ENCODE assay signal across 8 cellular contexts in the genomic region with DNA sequence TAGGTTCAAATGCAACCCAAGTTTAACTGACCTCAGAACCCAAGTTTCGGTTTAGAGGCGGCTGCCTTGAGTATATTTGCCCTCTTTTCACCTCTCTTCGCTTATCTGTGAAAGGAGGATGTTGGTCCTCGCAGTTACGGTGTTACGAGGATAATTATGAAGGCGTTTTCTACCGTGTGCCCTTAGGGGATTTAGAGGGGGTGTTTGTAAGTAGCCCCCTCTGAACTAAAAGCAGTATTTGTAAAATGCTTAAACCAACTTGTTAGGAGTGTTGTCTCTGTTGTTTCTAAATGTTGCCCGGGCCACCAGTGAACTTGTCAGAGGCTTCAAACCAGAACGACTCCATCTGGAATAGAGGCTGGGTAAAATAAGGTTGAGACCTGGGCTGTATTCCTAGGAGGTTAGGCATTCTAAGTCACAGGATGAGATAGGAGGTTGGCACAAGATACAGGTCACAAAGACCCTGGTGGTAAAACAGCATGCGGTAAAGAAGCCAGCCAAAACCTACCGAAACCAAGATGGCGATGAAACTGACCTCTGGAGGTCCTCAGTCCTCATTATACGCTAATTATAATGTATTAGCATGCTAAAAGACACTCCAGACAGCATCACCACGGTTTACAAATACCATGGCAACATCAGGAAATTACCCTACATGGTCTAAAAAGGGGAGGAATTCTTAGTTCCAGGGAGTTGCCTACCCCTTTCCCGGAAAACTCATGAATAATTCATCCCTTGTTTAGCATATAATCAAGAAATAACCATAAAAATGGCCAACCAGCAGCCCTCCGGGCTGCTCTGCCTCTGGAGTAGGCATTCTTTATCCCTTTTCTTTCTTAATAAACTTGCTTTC. TPM values are rescaled to one million over a fixed set of nuclear protein-coding genes. Genes with fewer than 3 reads are reported as not detected.
A peak's percentile ranks its signal among the peaks of the same experiment; 100 is the strongest.
DNase-seq lines count a peak whose midpoint lies in the region; ATAC-seq, FAIRE-seq and TF ChIP-seq lines count a peak whose summit lies in the region.
"Had no signal": no experiment of that assay in that cellular context is flagged by ENCODE, and none has a peak within 500 bp of the region (broad histone marks: within the 10 kb centered on the region; RNA-seq: fewer than 3 reads in every experiment).

No MANE protein-coding gene starts in this region.

- no peak for TF ChIP-seq CTCF in Loucy (conservative IDR thresholded peaks at IDR 0.05; ENCODE audit: low read length)
- no peak for TF ChIP-seq CTCF in H1 (IDR thresholded peaks at IDR 0.05; ENCODE audit: control extremely low read depth in 1 of 3, insufficient read depth in 1 of 3, low read depth in 1 of 3, low read length in 3 of 3)
- no peak for TF ChIP-seq CTCF in neural cell (IDR thresholded peaks at IDR 0.05; ENCODE audit: poor library complexity, severe bottlenecking)

- peak overlapping the region; percentile 52 for H4K5ac ChIP-seq in H1 (ENCODE audit: insufficient read length, low read depth, low read length)

- peaks cover 12% of the 10 kb centered on the region for H3K23me2 ChIP-seq in H1 (ENCODE audit: low read depth, low read length)

- peaks cover 38% of the 10 kb centered on the region for H3K4me1 ChIP-seq in Loucy (ENCODE audit: insufficient read depth, low read length, poor library complexity, severe bottlenecking)
- peaks cover 8 to 11% (median 10%) of the 10 kb centered on the region in 4 experiments for H3K4me1 ChIP-seq in H1 (replicated peaks in 1 of 4; ENCODE audit: control insufficient read depth in 3 of 4, insufficient read depth in 4 of 4, low read length in 3 of 4)

- H4K91ac ChIP-seq in H1 (replicated peaks; ENCODE audit: insufficient read length, low read length), result peak overlapping the region; percentile 78

- H3K56ac ChIP-seq in H1 (replicated peaks; ENCODE audit: insufficient read length, low read depth, low read length), result no peak overlapping the region

- H3K27me3 ChIP-seq in Loucy (ENCODE audit: insufficient read depth, low read length, poor library complexity, severe bottlenecking), result no peaks in the 10 kb centered on the region
- no peaks in the 10 kb centered on the region for H3K27me3 ChIP-seq in H1 (replicated peaks in 1 of 4; ENCODE audit: control insufficient read depth in 3 of 4, extremely low read depth in 1 of 4, insufficient read depth in 3 of 4, low read length in 3 of 4)
- H3K27me3 ChIP-seq in neural cell (ENCODE audit: insufficient read depth, low read depth, low read length), result no peaks in the 10 kb centered on the region

- DNase-seq in H1 (ENCODE audit: low read depth in 1 of 2, low spot score in 2 of 2), result no peak
- no peak for DNase-seq in stimulated activated naive CD4-positive, alpha-beta T cell treated with Interleukin-2 at 50 U/mL for 16 hours (lab: John Stamatoyannopoulos, UW)

- POLR2A ChIA-PET in H1 (lab: Charles Lee; ENCODE audit: partially characterized antibody), result interaction anchor here (1.3 to 1.6 kb wide), 4 partner anchors 12 to 44 kb away, joined by 3 to 11 read pairs (median 4); no protein-coding TSS in a partner anchor

- FAIRE-seq in H1 (lab: Jason Lieb, UNC), result no peak

- peak overlapping the region; percentile 60; the same call in 1 of the 2 replicates for H2BK12ac ChIP-seq in H1 (ENCODE audit: low read depth, low read length)

- peaks cover 7% of the 10 kb centered on the region for H3K79me1 ChIP-seq in H1 (ENCODE audit: low read depth, low read length)

- H3F3A ChIP-seq in Loucy (ENCODE audit: low read depth) (no peaks in the 10 kb centered on the region), neural cell (ENCODE audit: insufficient read depth, low read length, poor library complexity, severe bottlenecking) (no peaks in the 10 kb centered on the region)

- H3K23ac ChIP-seq in H1 (ENCODE audit: insufficient read length), result no peak overlapping the region

- H3K4me3 ChIP-seq in Loucy (ENCODE audit: low read length, poor library complexity, severe bottlenecking) (peak overlapping the region; percentile 86), H1 (ENCODE audit: extremely low read depth in 1 of 4, insufficient read depth in 2 of 4, low read depth in 3 of 4, low read length in 4 of 4) (peak overlapping the region; percentile 54 to 95 (median 86)), neural cell (ENCODE audit: low read length) (peak overlapping the region; percentile 74)

- ATAC-seq in GM19395 (IDR thresholded peaks at IDR 0.05; ENCODE audit: unreplicated experiment), result peak; percentile 54
- ATAC-seq in HG03439 (IDR thresholded peaks at IDR 0.05; ENCODE audit: unreplicated experiment), result no peak
- no peak for ATAC-seq in GM21423 (IDR thresholded peaks at IDR 0.05; ENCODE audit: unreplicated experiment)

- H3K9me3 ChIP-seq in Loucy (ENCODE audit: insufficient read depth, low read depth, low read length) (no peaks in the 10 kb centered on the region), H1 (ENCODE audit: insufficient read depth in 2 of 2, low read depth in 1 of 2, low read length in 1 of 2) (no peaks in the 10 kb centered on the region), neural cell (ENCODE audit: low read length) (no peaks in the 10 kb centered on the region)

- H3K14ac ChIP-seq in H1 (ENCODE audit: insufficient read length), result no peak overlapping the region

- H4K8ac ChIP-seq in H1 (ENCODE audit: extremely low read depth, insufficient read depth, low read length), result peak overlapping the region; percentile 82; the same call in 1 of the 2 replicates

- peak overlapping the region; percentile 21 for H2BK120ac ChIP-seq in H1 (replicated peaks; ENCODE audit: low read depth, low read length)

- TF ChIP-seq EP300 in H1 (IDR thresholded peaks at IDR 0.05; ENCODE audit: borderline replicate concordance in 1 of 2, low read depth in 2 of 2, low read length in 2 of 2) (0 out of 3 replicates have a peak, but pooled peaks of 1 of the 2 experiments have one; percentile 8), neural cell (conservative IDR thresholded peaks at IDR 0.05; ENCODE audit: poor library complexity, severe bottlenecking) (no peak)

- peak overlapping the region; percentile 69 for H3K4ac ChIP-seq in H1 (replicated peaks; ENCODE audit: insufficient read length, low read depth, low read length)

- WGBS in H1 (ENCODE audit: extremely low coverage in 1 of 2, insufficient coverage in 1 of 2, insufficient read length in 1 of 2, insufficient replicate concordance in 2 of 2, low coverage in 1 of 2, low lambda C conversion rate in 2 of 2, missing lambda C conversion rate in 1 of 2), 2 experiments, result 75% methylated on average over 17 of the region's 17 CpGs; no CpG with 5 or more reads in 1 of the 2 experiments

- H3K18ac ChIP-seq in H1 (ENCODE audit: extremely low read depth, low read length), result peak overlapping the region; percentile 88; the same call in 1 of the 2 replicates

- H3K36me3 ChIP-seq in Loucy (ENCODE audit: insufficient read depth, low read length) (no peaks in the 10 kb centered on the region), H1 (ENCODE audit: control insufficient read depth in 2 of 4, insufficient read depth in 4 of 4, low read length in 3 of 4) (peaks cover 8 to 17% (median 12%) of the 10 kb centered on the region in 4 experiments; a peak in 6 of 8 replicates), neural cell (ENCODE audit: insufficient read depth, low read length) (no peaks in the 10 kb centered on the region)

- H2AFZ ChIP-seq in Loucy (ENCODE audit: low read length) (peak overlapping the region; percentile 80; the same call in 1 of the 2 replicates), H1 (ENCODE audit: low read length) (0 out of 2 replicates have a peak overlapping the region, but pooled peaks have one; percentile 9), neural cell (ENCODE audit: low read depth, low read length) (peak overlapping the region; percentile 49)

- no peak overlapping the region for H2BK20ac ChIP-seq in H1 (ENCODE audit: low read length)

- TF ChIP-seq RAD21 in H1 (IDR thresholded peaks at IDR 0.05 in 1 of 2, conservative IDR thresholded peaks at IDR 0.05 in 1 of 2; ENCODE audit: low read depth in 2 of 2, low read length in 2 of 2) (no peak), neural cell (conservative IDR thresholded peaks at IDR 0.05) (no peak)

- H3K79me2 ChIP-seq in Loucy (ENCODE audit: insufficient read depth, low read length), result peaks cover 35% of the 10 kb centered on the region
- H3K79me2 ChIP-seq in H1 (ENCODE audit: control insufficient read depth in 1 of 2, insufficient read depth in 2 of 2, low read length in 2 of 2), result peaks cover 0 to 16% of the 10 kb centered on the region in 2 experiments; a peak in 3 of 4 replicates
- H3K79me2 ChIP-seq in neural cell (replicated peaks; ENCODE audit: insufficient read depth, low read length), result peaks cover 7% of the 10 kb centered on the region

- peak overlapping the region; percentile 90 for H2BK5ac ChIP-seq in H1 (ENCODE audit: low read depth, low read length)

- peak overlapping the region; percentile 70; the same call in 1 of the 2 replicates for H2AK5ac ChIP-seq in H1 (ENCODE audit: low read depth, low read length)

- TF ChIP-seq POLR2A in H1 (IDR thresholded peaks at IDR 0.05; ENCODE audit: control extremely low read depth in 1 of 2, low read depth in 2 of 2, low read length in 2 of 2), result peak; percentile 22 to 74

- CTCF ChIA-PET in H1 (lab: Charles Lee; ENCODE audit: partially characterized antibody), result interaction anchor here (1.7 to 3.0 kb wide), 3 partner anchors 19 to 116 kb away, joined by 9 to 30 read pairs (median 11); partner anchors contain the start of gene SORT1

- H3K9ac ChIP-seq in Loucy (ENCODE audit: low read depth, low read length, poor library complexity, severe bottlenecking), result peak overlapping the region; percentile 92
- peak overlapping the region in 3 of 4 experiments; percentile 67 to 81 (median 67); a peak in 6 of 7 replicates for H3K9ac ChIP-seq in H1 (replicated peaks in 1 of 4; ENCODE audit: extremely low read depth in 1 of 4, low read depth in 3 of 4, low read length in 3 of 4)
- H3K9ac ChIP-seq in neural cell (ENCODE audit: low read length), result peak overlapping the region; percentile 72

- H3K4me2 ChIP-seq in Loucy (ENCODE audit: low read depth, low read length, poor library complexity, severe bottlenecking) (peak overlapping the region; percentile 94), H1 (ENCODE audit: insufficient read depth in 1 of 2, low read depth in 2 of 2, low read length in 2 of 2) (peak overlapping the region; percentile 84 to 91), neural cell (ENCODE audit: low read length) (peak overlapping the region; percentile 68)

- H2BK15ac ChIP-seq in H1 (ENCODE audit: low read length), result no peak overlapping the region

- no peaks in the 10 kb centered on the region for H3K9me2 ChIP-seq in Loucy (replicated peaks; ENCODE audit: low read depth, low read length)
- H3K9me2 ChIP-seq in neural cell (ENCODE audit: insufficient read depth, low read length), result no peaks in the 10 kb centered on the region

- H3K27ac ChIP-seq in H1 (ENCODE audit: low read depth, low read length) (peak overlapping the region; percentile 87), neural cell (ENCODE audit: low read length) (peak overlapping the region; percentile 55)

- no peaks in the 10 kb centered on the region for H4K20me1 ChIP-seq in Loucy (ENCODE audit: insufficient read depth, low read length, poor library complexity, severe bottlenecking)
- H4K20me1 ChIP-seq in H1 (replicated peaks in 1 of 2; ENCODE audit: control insufficient read depth in 1 of 2, insufficient read depth in 2 of 2, low read length in 2 of 2), result no peaks in the 10 kb centered on the region
- H4K20me1 ChIP-seq in neural cell (ENCODE audit: insufficient read depth), result no peaks in the 10 kb centered on the region

RNA-seq across cellular contexts. Expression of gene PSRC1, which starts 1.0 kb away (rescaled TPM):
- total RNA-seq in H1 (2021; fragmentation: NEBNext Ultra II Directional; extraction: Animal tissue kit (Norgen Biotek cat#: 25700)), result 67.3 and 69.6 TPM in 2 replicates
- polyA plus RNA-seq in H1 (2011; rRNA removed) (56.1 and 83.3 TPM in 2 replicates), neural cell (5.4 and 7.9 TPM in 2 replicates)
- polyA plus RNA-seq in H1 (2011; cell fraction: cytosol; rRNA removed), result 61.4 TPM
- 94.4 TPM for polyA plus RNA-seq in H1 (2011; cell fraction: nucleus; rRNA removed)
- 49.1 to 60.0 TPM (median 56.5 TPM) in 4 replicates for polyA plus RNA-seq in H1 (2012, experiment 1 of 2)
- 58.9 TPM for polyA plus RNA-seq in H1 (2012, experiment 2 of 2)
- 54.5 TPM for polyA plus RNA-seq in H1 (2013, experiment 1 of 2)
- polyA plus RNA-seq in H1 (2013, experiment 2 of 2), result 53.3 TPM
- polyA minus RNA-seq in H1 (2011; rRNA and poly(A)+ RNA removed), result 16.6 and 25.5 TPM in 2 replicates
- 24.0 TPM for polyA minus RNA-seq in H1 (2011; cell fraction: cytosol; rRNA and poly(A)+ RNA removed)
- polyA minus RNA-seq in H1 (2011; cell fraction: nucleus; rRNA and poly(A)+ RNA removed), result 21.1 TPM
- polyA minus RNA-seq in neural cell, result 3.0 and 3.4 TPM in 2 replicates

RNA-seq across cellular contexts. Expression of gene MYBPHL, which starts 22.8 kb away (rescaled TPM):
- total RNA-seq in H1 (2021; fragmentation: NEBNext Ultra II Directional; extraction: Animal tissue kit (Norgen Biotek cat#: 25700)), result 0.30 TPM in 1 of 2 replicates, not detected in the other
- 0.24 and 0.58 TPM in 2 replicates for polyA plus RNA-seq in H1 (2011; rRNA removed)
- polyA plus RNA-seq in H1 (2011; cell fraction: cytosol; rRNA removed), result 0.17 TPM
- polyA plus RNA-seq in H1 (2011; cell fraction: nucleus; rRNA removed), result 0.66 TPM
- 0.20 to 0.83 TPM (median 0.55 TPM) in 3 of 4 replicates, not detected in the other for polyA plus RNA-seq in H1 (2012, experiment 1 of 2)
- polyA plus RNA-seq in H1 (2012, experiment 2 of 2), result not detected
- polyA plus RNA-seq in H1 (2013, experiment 1 of 2), result 0.24 TPM
- 0.09 TPM for polyA plus RNA-seq in H1 (2013, experiment 2 of 2)
- polyA minus RNA-seq in H1 (2011; rRNA and poly(A)+ RNA removed), result 0.37 TPM in 1 of 2 replicates, not detected in the other
- polyA minus RNA-seq in H1 (2011; cell fraction: cytosol; rRNA and poly(A)+ RNA removed), result 0.81 TPM
- polyA minus RNA-seq in H1 (2011; cell fraction: nucleus; rRNA and poly(A)+ RNA removed), result not detected
- polyA plus RNA-seq in neural cell, result 0.78 and 1.6 TPM in 2 replicates
- polyA minus RNA-seq in neural cell, result 0.73 and 0.93 TPM in 2 replicates
- total RNA-seq: activated naive CD4-positive, alpha-beta T cell treated with anti-CD3 and anti-CD28 coated beads, Interleukin-2, amount 50 U/mL, for 72 hours had no signal

RNA-seq across cellular contexts. Expression of gene CELSR2, which starts 34.6 kb away (rescaled TPM):
- total RNA-seq in H1 (2021; fragmentation: NEBNext Ultra II Directional; extraction: Animal tissue kit (Norgen Biotek cat#: 25700)), result 27.7 and 28.0 TPM in 2 replicates
- polyA plus RNA-seq in H1 (2011; rRNA removed) (12.0 and 25.9 TPM in 2 replicates), neural cell (7.9 and 9.5 TPM in 2 replicates)
- polyA plus RNA-seq in H1 (2011; cell fraction: cytosol; rRNA removed), result 12.4 TPM
- 59.6 TPM for polyA plus RNA-seq in H1 (2011; cell fraction: nucleus; rRNA removed)
- polyA plus RNA-seq in H1 (2012, experiment 1 of 2), result 15.3 to 24.5 TPM (median 21.9 TPM) in 4 replicates
- 16.0 TPM for polyA plus RNA-seq in H1 (2012, experiment 2 of 2)
- polyA plus RNA-seq in H1 (2013, experiment 1 of 2), result 19.9 TPM
- 16.0 TPM for polyA plus RNA-seq in H1 (2013, experiment 2 of 2)
- polyA minus RNA-seq in H1 (2011; rRNA and poly(A)+ RNA removed), result 37.3 and 50.6 TPM in 2 replicates
- polyA minus RNA-seq in H1 (2011; cell fraction: cytosol; rRNA and poly(A)+ RNA removed), result 28.1 TPM
- polyA minus RNA-seq in H1 (2011; cell fraction: nucleus; rRNA and poly(A)+ RNA removed), result 39.4 TPM
- polyA minus RNA-seq in neural cell, result 54.3 and 59.2 TPM in 2 replicates

Comparison
In these comparisons a context has a peak if more than half of its experiments do, and no peak if none do; other contexts are left out.
1. H2AFZ ChIP-seq: peak in every context shown above with its lines; median percentile 80 in Loucy; 49 in neural cell; 9 in H1.